Comparison of ENCODE assay signal across 8 cellular contexts in the genomic region with DNA sequence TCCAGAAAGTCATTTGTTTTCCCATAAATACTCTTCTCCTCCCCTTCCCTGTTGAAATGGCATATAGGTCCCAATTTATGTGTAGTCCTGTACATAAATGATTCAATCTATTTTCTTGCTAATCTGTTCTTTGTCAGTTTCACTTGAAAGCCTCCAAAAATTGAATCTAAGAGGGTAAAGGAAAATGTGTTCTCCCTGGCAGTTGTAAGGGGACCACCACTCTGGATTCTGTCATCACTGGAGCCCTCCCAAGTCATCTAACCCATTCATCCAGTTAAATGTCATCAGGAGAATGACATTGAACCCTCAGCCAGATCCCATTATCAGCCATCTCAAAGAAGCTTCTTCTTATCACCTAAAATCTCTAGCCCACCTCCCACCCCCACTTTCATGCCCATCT. TPM values are rescaled to one million over a fixed set of nuclear protein-coding genes. Genes with fewer than 3 reads are reported as not detected.
"Had no signal": no experiment of that assay in that cellular context is flagged by ENCODE, and none has a peak within 500 bp of the region (broad histone marks: within the 10 kb centered on the region; RNA-seq: fewer than 3 reads in every experiment).

No MANE protein-coding gene starts in this region.

- H3K9me3 Mint-ChIP-seq: IgD-negative memory B cell had no signal

- H3K27ac Mint-ChIP-seq: IgD-negative memory B cell had no signal

- H3K36me3 Mint-ChIP-seq: IgD-negative memory B cell had no signal

- DNase-seq: IMR-90, KBM-7, KG1 had no signal

- H3K27ac ChIP-seq: HL-60, KMS-11 had no signal

- H3K4me3 ChIP-seq: K562 had no signal

- ATAC-seq: HepG2, K562 had no signal

RNA-seq across cellular contexts. Expression of a gene that starts 36.1 kb away (rescaled TPM):
- total RNA-seq: HepG2 had no signal
- polyA plus RNA-seq: HepG2 had no signal
